17 cellular contexts compared by ENCODE assay signal in genomic region chr1:55441474-55441873, GRCh38.
A peak's percentile ranks its signal among the peaks of the same experiment; 100 is the strongest.
DNase-seq lines count a peak whose midpoint lies in the region; ATAC-seq and TF ChIP-seq lines count a peak whose summit lies in the region.
"Had no signal": no experiment of that assay in that cellular context is flagged by ENCODE, and none has a peak within 500 bp of the region (broad histone marks: within the 10 kb centered on the region; RNA-seq: fewer than 3 reads in every experiment).

No MANE protein-coding gene starts in this region.

- no peak overlapping the region for H3K4me2 ChIP-seq in osteoblast (ENCODE audit: insufficient read depth, low read length)

- no peak overlapping the region for H3K4me3 ChIP-seq in ACC112 (ENCODE audit: low read depth, low read length)
- no peak overlapping the region for H3K4me3 ChIP-seq in adipocyte (ENCODE audit: low read length)
- no peak overlapping the region for H3K4me3 ChIP-seq in osteoblast (ENCODE audit: insufficient read depth, low read length)
- H3K4me3 ChIP-seq: BLaER1 treated with 17β-estradiol and CSF1 and Interleukin-3, amounts not matched to agents 10 nM and 100 nM had no signal

- no peaks in the 10 kb centered on the region for H3K9me3 ChIP-seq in adipocyte (ENCODE audit: control insufficient read depth, low read length)
- H3K9me3 ChIP-seq in osteoblast (ENCODE audit: low read depth, low read length), result no peaks in the 10 kb centered on the region
- H3K9me3 ChIP-seq: BLaER1 treated with 17β-estradiol and CSF1 and Interleukin-3, amounts not matched to agents 10 nM and 100 nM had no signal

- H4K20me1 ChIP-seq in osteoblast (ENCODE audit: insufficient read depth, low read length), result no peaks in the 10 kb centered on the region
- H4K20me1 ChIP-seq: BLaER1 treated with 17β-estradiol and CSF1 and Interleukin-3, amounts not matched to agents 10 nM and 100 nM had no signal

- no peak for ATAC-seq in HG02973 (IDR thresholded peaks at IDR 0.05; ENCODE audit: unreplicated experiment)
- ATAC-seq in GM18520 (IDR thresholded peaks at IDR 0.05; ENCODE audit: unreplicated experiment), result no peak

- H3K79me2 ChIP-seq in ACC112 (ENCODE audit: control insufficient read depth, insufficient read depth, low read length, unreplicated experiment) (no peaks in the 10 kb centered on the region), osteoblast (ENCODE audit: insufficient read depth, low read length) (no peaks in the 10 kb centered on the region)

- TF ChIP-seq CTCF in osteoblast (IDR thresholded peaks at IDR 0.05; ENCODE audit: extremely low read depth, low read depth, low read length), result no peak

- H3K4me1 ChIP-seq in ACC112 (ENCODE audit: control insufficient read depth, insufficient read depth, low read length, unreplicated experiment) (peaks cover 50% of the 10 kb centered on the region), adipocyte (ENCODE audit: control insufficient read depth, insufficient read depth, low read length) (peaks cover 34% of the 10 kb centered on the region), osteoblast (ENCODE audit: insufficient read depth, low read length) (peaks cover 27% of the 10 kb centered on the region)

- H2AFZ ChIP-seq in ACC112 (ENCODE audit: low read length, unreplicated experiment) (no peak overlapping the region), osteoblast (ENCODE audit: low read length) (no peak overlapping the region)

- H3K36me3 ChIP-seq in ACC112 (ENCODE audit: insufficient read depth, low read length) (peaks cover 3% of the 10 kb centered on the region; the same call in 1 of the 2 replicates), adipocyte (ENCODE audit: control insufficient read depth, insufficient read depth, low read length, severe bottlenecking) (no peaks in the 10 kb centered on the region), osteoblast (ENCODE audit: insufficient read depth, low read length) (no peaks in the 10 kb centered on the region)
- H3K36me3 ChIP-seq: BLaER1 treated with 17β-estradiol and CSF1 and Interleukin-3, amounts not matched to agents 10 nM and 100 nM had no signal

- H3K27ac ChIP-seq in ACC112 (ENCODE audit: low read depth, low read length), result peak overlapping the region; percentile 97
- H3K27ac ChIP-seq in osteoblast (ENCODE audit: low read depth, low read length), result peak overlapping the region; percentile 27
- no peak overlapping the region for H3K27ac ChIP-seq in caudate nucleus (ENCODE audit: low read depth, low read length)
- H3K27ac ChIP-seq: BLaER1 treated with 17β-estradiol and CSF1 and Interleukin-3, amounts not matched to agents 10 nM and 100 nM; HL-60 had no signal

- H3K9ac ChIP-seq in adipocyte (ENCODE audit: low read length), result no peak overlapping the region
- H3K9ac ChIP-seq: BLaER1 treated with 17β-estradiol and CSF1 and Interleukin-3, amounts not matched to agents 10 nM and 100 nM had no signal

- DNase-seq in adipocyte (ENCODE audit: low read depth) (peak; percentile 81), fibroblast of peridontal ligament (ENCODE audit: extremely low read depth) (peak; percentile 75), osteoblast (ENCODE audit: insufficient read length, low spot score, missing footprints) (no peak), caudate nucleus (lab: John Stamatoyannopoulos, UW) (no peak), iPS-NIHi11 (ENCODE audit: low spot score) (no peak)
- DNase-seq: 8988T; ACHN; CD4-positive, CD25-positive, alpha-beta regulatory T cell; DMS 273 treated with DMSO at 0.1 percent for 48 hours; GOT3; H9; HFFc6 had no signal

- H3K27me3 ChIP-seq in ACC112 (ENCODE audit: insufficient read depth, low read length) (no peaks in the 10 kb centered on the region), adipocyte (replicated peaks; ENCODE audit: control insufficient read depth, insufficient read depth, low read length) (no peaks in the 10 kb centered on the region), osteoblast (ENCODE audit: insufficient read depth, low read length) (no peaks in the 10 kb centered on the region)
- H3K27me3 ChIP-seq: BLaER1 treated with 17β-estradiol and CSF1 and Interleukin-3, amounts not matched to agents 10 nM and 100 nM had no signal

Comparison
In these comparisons a context has a peak if more than half of its experiments do, and no peak if none do; other contexts are left out.
1. DNase-seq: peak in adipocyte (single experiment) and fibroblast of peridontal ligament (single experiment); none in osteoblast (single experiment), caudate nucleus (0 of 61) and iPS-NIHi11 (single experiment).